In the genomic region with DNA sequence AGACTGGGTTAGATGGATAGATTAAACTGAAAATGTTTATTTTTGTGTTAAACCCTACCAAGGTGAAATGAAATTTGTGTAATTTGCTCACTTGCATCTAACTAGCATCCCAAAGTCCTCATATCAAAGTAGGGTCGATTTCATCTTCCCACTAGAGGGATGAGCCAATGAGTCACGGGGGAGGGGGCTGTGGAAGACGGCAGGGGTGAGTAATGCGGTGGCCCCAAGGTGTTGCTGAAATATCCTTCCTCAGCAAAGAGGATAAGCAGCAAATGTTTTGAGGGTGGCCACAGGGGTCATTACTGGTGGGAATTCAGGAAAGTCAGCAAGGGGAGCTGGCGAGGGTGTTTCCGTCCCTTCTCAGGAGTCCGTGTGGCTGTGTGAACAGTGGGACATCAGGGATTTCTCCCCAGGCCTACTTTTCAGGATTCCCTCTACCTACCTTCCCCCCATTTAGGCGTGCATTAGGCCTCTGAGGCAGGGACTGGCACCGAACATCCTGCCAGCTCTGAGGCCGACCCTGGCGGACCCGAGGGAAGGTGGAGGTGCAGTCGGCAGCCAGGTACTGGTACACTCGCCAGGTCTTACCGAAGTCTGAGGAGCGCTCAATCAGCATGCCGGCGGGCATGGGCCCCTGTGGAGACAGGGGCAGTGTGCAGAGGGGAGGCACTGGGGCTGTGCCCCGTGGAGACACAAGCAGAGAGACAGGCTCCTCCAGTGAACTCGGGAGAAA, we compare ENCODE assay signal across 19 cellular contexts. TPM values are rescaled to one million over a fixed set of nuclear protein-coding genes. Genes with fewer than 3 reads are reported as not detected.
DNase-seq lines count a peak whose midpoint lies in the region; ATAC-seq, FAIRE-seq and TF ChIP-seq lines count a peak whose summit lies in the region.
"Had no signal": no experiment of that assay in that cellular context is flagged by ENCODE, and none has a peak within 500 bp of the region (broad histone marks: within the 10 kb centered on the region; RNA-seq: fewer than 3 reads in every experiment).

No MANE protein-coding gene starts in this region.

- H3K36me3 ChIP-seq in MM.1S (replicated peaks; ENCODE audit: insufficient read depth, low read length), result no peaks in the 10 kb centered on the region
- no peaks in the 10 kb centered on the region for H3K36me3 ChIP-seq in K562 (ENCODE audit: control insufficient read depth, insufficient read depth, low read length)
- H3K36me3 ChIP-seq in neuronal stem cell (replicated peaks in 1 of 2; ENCODE audit: control insufficient read depth in 2 of 2, insufficient read depth in 2 of 2, low read length in 2 of 2), result no peaks in the 10 kb centered on the region
- no peaks in the 10 kb centered on the region for H3K36me3 ChIP-seq in HAP-1 (replicated peaks)

- H3K4me2 ChIP-seq in MM.1S (ENCODE audit: low read depth, low read length) (no peak overlapping the region), K562 (ENCODE audit: insufficient read depth, low read length) (no peak overlapping the region), neuronal stem cell (ENCODE audit: insufficient read depth, low read length, poor library complexity, severe bottlenecking) (no peak overlapping the region)
- H3K4me2 ChIP-seq: SK-N-SH had no signal

- in situ Hi-C loops in K562 (cut with MboI) (no loop called here), HAP-1 (cut with MboI; ENCODE audit: low sequenced_read_pairs) (no loop called here)

- 47% methylated on average over 20 of the region's 20 CpGs for WGBS in K562 (ENCODE audit: insufficient coverage, low coverage, missing lambda C conversion rate)
- no CpG with 5 or more reads among the region's 20 CpGs for WGBS in neuronal stem cell (ENCODE audit: extremely low coverage in 2 of 2, insufficient read length in 2 of 2, insufficient replicate concordance in 1 of 2), 2 donors

- no peaks in the 10 kb centered on the region for H3K36me3 Mint-ChIP-seq in T-cell

- peaks cover 5% of the 10 kb centered on the region; the same call in 1 of the 2 replicates for H3F3A ChIP-seq in MM.1S (ENCODE audit: insufficient read depth, low read length)

- H3K4me1 ChIP-seq in MM.1S (ENCODE audit: low read length) (peaks cover 12% of the 10 kb centered on the region), K562 (replicated peaks in 1 of 2; ENCODE audit: control insufficient read depth in 2 of 2, insufficient read depth in 2 of 2, low read length in 2 of 2) (peaks cover 0 to 5% of the 10 kb centered on the region in 2 experiments; a peak in 2 of 5 replicates), neuronal stem cell (ENCODE audit: control insufficient read depth in 2 of 2, insufficient read depth in 1 of 2, low read depth in 1 of 2, low read length in 2 of 2) (no peaks in the 10 kb centered on the region), HAP-1 (no peaks in the 10 kb centered on the region)

- no peak for TF ChIP-seq POLR2A in K562 (conservative IDR thresholded peaks at IDR 0.05)

- H3K27me3 Mint-ChIP-seq in T-cell, result no peaks in the 10 kb centered on the region

- ATAC-seq in K562 (no peak), T-cell (replicated peaks in 1 of 4) (no peak)

- H3K27me3 ChIP-seq in MM.1S (replicated peaks; ENCODE audit: insufficient read depth, low read length) (no peaks in the 10 kb centered on the region), K562 (ENCODE audit: control insufficient read depth in 2 of 2, insufficient read depth in 2 of 2, low read length in 2 of 2) (peaks cover 9 to 25% of the 10 kb centered on the region in 2 experiments; a peak in 3 of 5 replicates), neuronal stem cell (ENCODE audit: control insufficient read depth in 3 of 3, insufficient read depth in 3 of 3, low read depth in 1 of 3, low read length in 3 of 3) (no peaks in the 10 kb centered on the region), HAP-1 (ENCODE audit: low read depth) (no peaks in the 10 kb centered on the region)

- H3K4me3 Mint-ChIP-seq in T-cell, result no peak overlapping the region
- H3K4me3 Mint-ChIP-seq: CD14-positive monocyte had no signal

- POLR2A ChIA-PET in K562 (lab: Yijun Ruan, JAX) (interaction anchor here (0.7 to 2.0 kb wide), 4 partner anchors 9 to 52 kb away, joined by 3 to 6 read pairs (median 4); no protein-coding TSS in a partner anchor), T-cell (lab: Charles Lee) (no interaction called here)

- H3K23ac ChIP-seq in neuronal stem cell (ENCODE audit: low read depth, low read length, poor library complexity), result no peak overlapping the region

- H2BK5ac ChIP-seq in neuronal stem cell (ENCODE audit: low read length), result no peak overlapping the region

- no peak for TF ChIP-seq EP300 in K562 (IDR thresholded peaks at IDR 0.05; ENCODE audit: low read length)

- H3K9me2 ChIP-seq in MM.1S (replicated peaks; ENCODE audit: insufficient read depth, low read length), result no peaks in the 10 kb centered on the region
- H3K9me2 ChIP-seq: SK-N-SH had no signal

- H3K27ac ChIP-seq in MM.1S (ENCODE audit: low read length) (peak overlapping the region; percentile 4; the same call in 1 of the 2 replicates), K562 (ENCODE audit: extremely low read depth, low read depth, low read length) (no peak overlapping the region), neuronal stem cell (replicated peaks; ENCODE audit: low read length) (no peak overlapping the region)

- no peaks in the 10 kb centered on the region for H3K9me3 Mint-ChIP-seq in T-cell

- H2AK5ac ChIP-seq in neuronal stem cell (ENCODE audit: low read depth, low read length), result peak overlapping the region; percentile 9

- H3K27ac Mint-ChIP-seq in T-cell, result no peak overlapping the region

- H3K9me1 ChIP-seq in K562 (ENCODE audit: control insufficient read depth, insufficient read depth, low read length), result no peaks in the 10 kb centered on the region

- H3K9ac ChIP-seq in MM.1S (ENCODE audit: low read length) (no peak overlapping the region), K562 (ENCODE audit: insufficient read depth in 1 of 2, low read depth in 2 of 2, low read length in 2 of 2) (no peak overlapping the region), neuronal stem cell (ENCODE audit: low read depth, low read length, poor library complexity) (no peak overlapping the region)
- H3K9ac ChIP-seq: SK-N-SH had no signal

- no peak overlapping the region for H3K14ac ChIP-seq in neuronal stem cell (ENCODE audit: low read length)

- H3K4me3 ChIP-seq in MM.1S (ENCODE audit: low read length), result no peak overlapping the region
- H3K4me3 ChIP-seq in K562, result no peak overlapping the region
- no peak overlapping the region for H3K4me3 ChIP-seq in neuronal stem cell (ENCODE audit: low read length in 2 of 2)
- H3K4me3 ChIP-seq in HAP-1, result no peak overlapping the region

- FAIRE-seq in K562 (lab: Jason Lieb, UNC), result no peak
- FAIRE-seq: HTR-8/SVneo had no signal

- peak overlapping the region; percentile 68 for H2BK15ac ChIP-seq in neuronal stem cell (ENCODE audit: low read length)

- H3K79me2 ChIP-seq in MM.1S (ENCODE audit: low read length) (no peaks in the 10 kb centered on the region), K562 (ENCODE audit: control insufficient read depth, insufficient read depth, low read length) (no peaks in the 10 kb centered on the region)

- H3K4ac ChIP-seq in neuronal stem cell (ENCODE audit: low read length), result no peak overlapping the region

- no peak overlapping the region for H2BK12ac ChIP-seq in neuronal stem cell (ENCODE audit: low read length)

- no peak overlapping the region for H2BK120ac ChIP-seq in neuronal stem cell (ENCODE audit: low read depth, low read length)

- no peaks in the 10 kb centered on the region for H4K20me1 ChIP-seq in MM.1S (ENCODE audit: insufficient read depth, low read length)
- H4K20me1 ChIP-seq in K562 (replicated peaks; ENCODE audit: control insufficient read depth, insufficient read depth, low read length), result no peaks in the 10 kb centered on the region

- no TSS peak for BruUV-seq in K562 (replicated peaks; lab: Mats Ljungman, UMichigan)

- no peak for TF ChIP-seq CTCF in MM.1S (IDR thresholded peaks at IDR 0.05; ENCODE audit: low read length)
- TF ChIP-seq CTCF in K562 (IDR thresholded peaks at IDR 0.05 in 2 of 3, conservative IDR thresholded peaks at IDR 0.05 in 1 of 3; ENCODE audit: insufficient read depth in 2 of 3, low read depth in 1 of 3, low read length in 3 of 3), result no peak

- no peak for TF ChIP-seq RAD21 in K562 (CRISPR knock-in tag; conservative IDR thresholded peaks at IDR 0.05 in 1 of 2, IDR thresholded peaks at IDR 0.05 in 1 of 2)

- intact Hi-C loops in K562 (cut with micrococcal nuclease), result no loop called here

- no peak overlapping the region for H4K91ac ChIP-seq in neuronal stem cell (ENCODE audit: low read depth, low read length, poor library complexity)

- no peaks in the 10 kb centered on the region for H3K9me3 ChIP-seq in MM.1S (replicated peaks; ENCODE audit: insufficient read depth, low read length)
- H3K9me3 ChIP-seq in K562 (replicated peaks; ENCODE audit: control insufficient read depth, insufficient read depth, low read depth, low read length), result no peaks in the 10 kb centered on the region
- H3K9me3 ChIP-seq in neuronal stem cell (replicated peaks in 1 of 2; ENCODE audit: control insufficient read depth in 2 of 2, insufficient read depth in 1 of 2, low read depth in 1 of 2, low read length in 2 of 2), result no peaks in the 10 kb centered on the region
- H3K9me3 ChIP-seq in HAP-1, result no peaks in the 10 kb centered on the region
- H3K9me3 ChIP-seq: SK-N-SH had no signal

- H4K8ac ChIP-seq in neuronal stem cell (ENCODE audit: low read depth, low read length), result no peak overlapping the region

- peaks cover 2 to 10% (median 6%) of the 10 kb centered on the region in 3 donors for H3K4me1 Mint-ChIP-seq in T-cell

- no peaks in the 10 kb centered on the region for H3K79me1 ChIP-seq in neuronal stem cell (ENCODE audit: low read depth, low read length)

- CTCF ChIA-PET in K562 (lab: Yijun Ruan, JAX; ENCODE audit: low intra/inter-chr PET ratio), result no interaction called here
- CTCF ChIA-PET in T-cell (lab: Charles Lee), result interaction anchor here in 1 of 2 donors (0.6 kb wide), 1 partner anchor 9 kb away, joined by 3 read pairs; no protein-coding TSS in a partner anchor

- H2AFZ ChIP-seq in MM.1S (ENCODE audit: low read length), result no peak overlapping the region
- no peak overlapping the region for H2AFZ ChIP-seq in K562 (ENCODE audit: low read depth, low read length)
- H2AFZ ChIP-seq in neuronal stem cell (ENCODE audit: low read length), result no peak overlapping the region

- H3K18ac ChIP-seq in neuronal stem cell (ENCODE audit: low read length), result no peak overlapping the region

- DNase-seq in ELR (ENCODE audit: low read depth) (peak; percentile 68), MM.1S (no peak), K562 (ENCODE audit: extremely low read depth in 1 of 4, low spot score in 3 of 4) (no peak), neuronal stem cell (ENCODE audit: low spot score) (no peak), NCI-H524 (lab: John Stamatoyannopoulos, UW) (no peak), T-cell (no peak), NCI-H1436 treated with DMSO at 0.1 percent for 48 hours (lab: John Stamatoyannopoulos, UW) (no peak), HAP-1 (ENCODE audit: low spot score in 2 of 2) (no peak)
- DNase-seq: H7, NCI-H1048, NCI-H146, NCI-H2081, NCI-H510A, NCI-H82, SHP77, SK-N-SH had no signal

RNA-seq across cellular contexts. Expression of a gene that starts 18.1 kb away (rescaled TPM):
- 1.1 and 1.9 TPM in 2 replicates for total RNA-seq in K562 (2011; cell fraction: chromatin; rRNA removed; ENCODE audit: low replicate concordance)
- total RNA-seq in K562 (2011; cell fraction: nucleolus; rRNA removed), result 1.8 and 2.0 TPM in 2 replicates
- 1.2 TPM in 2 replicates for total RNA-seq in K562 (2011; cell fraction: nucleoplasm; rRNA removed)
- total RNA-seq in K562 (2014; rRNA removed) (0.91 and 1.0 TPM in 2 replicates), K562 (2014; rRNA removed; fragmentation: Illumina TruSeq; extraction: Trizol) (0.61 and 1.3 TPM in 2 replicates), K562 (2015; rRNA removed; fragmentation: Illumina TruSeq; extraction: Trizol) (0.91 and 0.94 TPM in 2 replicates), K562 (2021) (1.3 and 1.9 TPM in 2 replicates), T-cell (1 to 10 TPM in 1 of 5 donors, under 1 TPM in 4; 0.25 to 1.2 (median 0.56) TPM)
- polyA plus RNA-seq in K562 (2011; rRNA removed) (0.42 and 0.72 TPM in 2 replicates), K562 (2014; fragmentation: Illumina TruSeq; extraction: Trizol) (0.67 and 0.97 TPM in 2 replicates), K562 (2014; fragmentation: Nextera tagmentation; extraction: Ambion mirVana) (under 1 TPM; 0.08 to 0.21 TPM), K562 (2014; rRNA removed) (1.0 and 3.1 TPM in 2 replicates)
- 0.86 and 1.2 TPM in 2 replicates for polyA plus RNA-seq in K562 (2011; cell fraction: cytosol; rRNA removed)
- 0.73 and 1.2 TPM in 2 replicates for polyA plus RNA-seq in K562 (2011; cell fraction: nucleus; rRNA removed)
- 2.0 and 6.6 TPM in 2 replicates for polyA plus RNA-seq in K562 (2012)
- polyA minus RNA-seq in K562 (2011; rRNA and poly(A)+ RNA removed), result 0.18 and 0.87 TPM in 2 replicates
- polyA minus RNA-seq in K562 (2011; cell fraction: cytosol; rRNA and poly(A)+ RNA removed), result 1.0 and 5.0 TPM in 2 replicates
- polyA minus RNA-seq in K562 (2011; cell fraction: nucleus; rRNA and poly(A)+ RNA removed), result 0.81 and 1.4 TPM in 2 replicates
- 0.15 TPM for polyA plus RNA-seq in neuronal stem cell (2013, experiment 1 of 2)
- 0.11 TPM for polyA plus RNA-seq in neuronal stem cell (2013, experiment 2 of 2)

RNA-seq across cellular contexts. Expression of a gene that starts 41.0 kb away (rescaled TPM):
- total RNA-seq in K562 (2011; cell fraction: chromatin; rRNA removed; ENCODE audit: low replicate concordance), result not detected in 2 replicates
- 0.50 and 0.79 TPM in 2 replicates for total RNA-seq in K562 (2011; cell fraction: nucleolus; rRNA removed)
- total RNA-seq in K562 (2011; cell fraction: nucleoplasm; rRNA removed), result 0.66 TPM in 1 of 2 replicates, not detected in the other
- 60.4 and 79.0 TPM in 2 replicates for total RNA-seq in K562 (2014; rRNA removed)
- 10.6 and 11.4 TPM in 2 replicates for total RNA-seq in K562 (2014; rRNA removed; fragmentation: Illumina TruSeq; extraction: Trizol)
- total RNA-seq in K562 (2015; rRNA removed; fragmentation: Illumina TruSeq; extraction: Trizol), result 4.2 and 5.6 TPM in 2 replicates
- 37.4 and 39.5 TPM in 2 replicates for total RNA-seq in K562 (2021)
- 0.18 and 0.30 TPM in 2 replicates for polyA plus RNA-seq in K562 (2011; rRNA removed)
- polyA plus RNA-seq in K562 (2011; cell fraction: cytosol; rRNA removed), result 0.13 and 0.39 TPM in 2 replicates
- 0.18 TPM in 1 of 2 replicates, not detected in the other for polyA plus RNA-seq in K562 (2011; cell fraction: nucleus; rRNA removed)
- polyA plus RNA-seq in K562 (2012), result 21.3 and 213 TPM in 2 replicates
- 11.7 and 24.0 TPM in 2 replicates for polyA plus RNA-seq in K562 (2014; fragmentation: Illumina TruSeq; extraction: Trizol)
- 1 to 10 TPM; 4.9 to 8.9 TPM for polyA plus RNA-seq in K562 (2014; fragmentation: Nextera tagmentation; extraction: Ambion mirVana)
- 65.6 and 70.4 TPM in 2 replicates for polyA plus RNA-seq in K562 (2014; rRNA removed)
- not detected in 2 replicates for polyA minus RNA-seq in K562 (2011; rRNA and poly(A)+ RNA removed)
- not detected in 2 replicates for polyA minus RNA-seq in K562 (2011; cell fraction: cytosol; rRNA and poly(A)+ RNA removed)
- not detected in 2 replicates for polyA minus RNA-seq in K562 (2011; cell fraction: nucleus; rRNA and poly(A)+ RNA removed)
- polyA plus RNA-seq in neuronal stem cell (2013, experiment 1 of 2), result 1.4 TPM
- polyA plus RNA-seq in neuronal stem cell (2013, experiment 2 of 2), result 1.1 TPM
- under 1 TPM in 3 of 5 donors, not detected in 2; 0.32 to 0.60 (median 0.59) TPM for total RNA-seq in T-cell

RNA-seq across cellular contexts. Expression of a gene that starts 50.7 kb away (rescaled TPM):
- total RNA-seq in K562 (2011; cell fraction: chromatin; rRNA removed; ENCODE audit: low replicate concordance), result not detected in 2 replicates
- not detected in 2 replicates for total RNA-seq in K562 (2011; cell fraction: nucleolus; rRNA removed)
- total RNA-seq in K562 (2011; cell fraction: nucleoplasm; rRNA removed), result not detected in 2 replicates
- total RNA-seq in K562 (2014; rRNA removed) (not detected in 2 replicates), K562 (2014; rRNA removed; fragmentation: Illumina TruSeq; extraction: Trizol) (not detected in 2 replicates), K562 (2015; rRNA removed; fragmentation: Illumina TruSeq; extraction: Trizol) (not detected in 2 replicates), K562 (2021) (not detected in 2 replicates), T-cell (not detected)
- polyA plus RNA-seq in K562 (2011; rRNA removed) (not detected in 2 replicates), K562 (2014; fragmentation: Illumina TruSeq; extraction: Trizol) (not detected in 2 replicates), K562 (2014; fragmentation: Nextera tagmentation; extraction: Ambion mirVana) (not detected), K562 (2014; rRNA removed) (not detected in 2 replicates)
- polyA plus RNA-seq in K562 (2011; cell fraction: cytosol; rRNA removed), result not detected in 2 replicates
- not detected in 2 replicates for polyA plus RNA-seq in K562 (2011; cell fraction: nucleus; rRNA removed)
- polyA plus RNA-seq in K562 (2012), result not detected in 2 replicates
- polyA minus RNA-seq in K562 (2011; rRNA and poly(A)+ RNA removed), result not detected in 2 replicates
- not detected in 2 replicates for polyA minus RNA-seq in K562 (2011; cell fraction: cytosol; rRNA and poly(A)+ RNA removed)
- polyA minus RNA-seq in K562 (2011; cell fraction: nucleus; rRNA and poly(A)+ RNA removed), result not detected in 2 replicates
- 4.6 TPM for polyA plus RNA-seq in neuronal stem cell (2013, experiment 1 of 2)
- polyA plus RNA-seq in neuronal stem cell (2013, experiment 2 of 2), result 4.4 TPM
- total RNA-seq: Daoy had no signal
- polyA plus RNA-seq: CD14-positive monocyte had no signal
